ENCODE assay signal across 18 cellular contexts in the genomic region with DNA sequence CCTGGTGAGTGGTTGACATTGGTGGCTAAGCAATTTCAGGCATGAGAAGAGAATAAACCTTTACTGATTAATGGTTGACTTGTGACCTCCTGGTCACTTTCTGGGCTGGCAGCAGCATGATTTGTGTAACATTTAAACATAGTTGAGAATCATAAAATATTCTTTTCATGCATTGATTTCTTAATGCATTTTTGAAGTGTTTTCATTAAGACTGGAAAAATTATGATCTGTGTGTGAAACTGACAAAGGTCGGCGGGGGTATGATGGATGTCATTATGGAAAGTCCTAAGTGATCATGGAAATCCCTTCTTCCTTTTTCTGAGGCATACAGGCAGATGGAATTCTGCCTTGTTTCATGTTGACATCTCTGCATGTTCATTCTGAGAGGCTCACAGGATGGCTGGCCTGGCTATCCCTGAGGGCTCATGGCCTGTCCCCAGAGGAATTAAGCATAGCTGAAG.
A peak's percentile ranks its signal among the peaks of the same experiment; 100 is the strongest.
DNase-seq lines count a peak whose midpoint lies in the region; ATAC-seq and TF ChIP-seq lines count a peak whose summit lies in the region.
"Had no signal": no experiment of that assay in that cellular context is flagged by ENCODE, and none has a peak within 500 bp of the region (broad histone marks: within the 10 kb centered on the region; RNA-seq: fewer than 3 reads in every experiment).

No MANE protein-coding gene starts in this region.

- H3K4me1 Mint-ChIP-seq in GM23338 (peaks cover 52% of the 10 kb centered on the region), mesothelial cell of epicardium (peaks cover 57% of the 10 kb centered on the region)

- no peaks in the 10 kb centered on the region for H4K20me1 ChIP-seq in GM23338 (replicated peaks; ENCODE audit: insufficient read depth)

- H3K27me3 Mint-ChIP-seq in GM23338 (ENCODE audit: insufficient read depth, low read depth, poor library complexity) (peaks cover 4% of the 10 kb centered on the region), mesothelial cell of epicardium (ENCODE audit: low read depth) (no peaks in the 10 kb centered on the region)

- no peaks in the 10 kb centered on the region for H3K9me3 ChIP-seq in ectodermal cell (ENCODE audit: control insufficient read depth, low read length)

- H3K27ac Mint-ChIP-seq in GM23338 = no peak overlapping the region
- peak overlapping the region; percentile 85 for H3K27ac Mint-ChIP-seq in mesothelial cell of epicardium
- H3K27ac Mint-ChIP-seq: activated T-helper 1 cell treated with anti-CD3 and anti-CD28 coated beads, Interleukin-12 subunit alpha, Interleukin-12 subunit beta, Interleukin-2, Interleukin-4 antibody, amounts not matched to agents 30 ng/mL and 10 ng/mL and 1 ng/mL, durations not matched to agents 14 hours and 24 hours and 36 hours; memory B cell had no signal

- H3K4me2 ChIP-seq in GM23338 = 0 out of 2 replicates have a peak overlapping the region, but pooled peaks have one; percentile 8

- H3K36me3 ChIP-seq in GM23338 (ENCODE audit: insufficient read depth) = no peaks in the 10 kb centered on the region
- H3K36me3 ChIP-seq in ectodermal cell (ENCODE audit: control insufficient read depth, insufficient read depth, low read length) = no peaks in the 10 kb centered on the region

- 82 to 95% methylated on average over 2 of the region's 2 CpGs for WGBS in ectodermal cell, 2 experiments

- no peak for ATAC-seq in GM23338
- no peak for ATAC-seq in stimulated activated naive CD8-positive, alpha-beta T cell treated with anti-CD3 and anti-CD28 coated beads, Interleukin-15, Interleukin-2, amounts not matched to agents 100 U/mL and 50 U/mL, for 24 hours
- ATAC-seq: Panc1 had no signal

- H3K27me3 ChIP-seq in GM23338 (ENCODE audit: insufficient read depth) (no peaks in the 10 kb centered on the region), ectodermal cell (ENCODE audit: control insufficient read depth, insufficient read depth, low read length, poor library complexity, severe bottlenecking) (no peaks in the 10 kb centered on the region)

- no peak overlapping the region for H2AFZ ChIP-seq in GM23338

- H3K4me1 ChIP-seq in GM23338 (ENCODE audit: insufficient read depth) (peaks cover 51% of the 10 kb centered on the region), ectodermal cell (ENCODE audit: control insufficient read depth, insufficient read depth, low read length) (peaks cover 62% of the 10 kb centered on the region)

- no peaks in the 10 kb centered on the region; the same call in 2 of the 3 replicates for H3K36me3 Mint-ChIP-seq in GM23338 (ENCODE audit: low read depth)
- no peaks in the 10 kb centered on the region for H3K36me3 Mint-ChIP-seq in mesothelial cell of epicardium
- H3K36me3 Mint-ChIP-seq: memory B cell had no signal

- H3F3A ChIP-seq in GM23338 (replicated peaks; ENCODE audit: low read depth) = no peaks in the 10 kb centered on the region

- H3K79me2 ChIP-seq in GM23338 (replicated peaks; ENCODE audit: insufficient read depth) = peaks cover 78% of the 10 kb centered on the region

- TF ChIP-seq CTCF in AG10803 (conservative IDR thresholded peaks at IDR 0.05; ENCODE audit: low read length) (no peak), GM23338 (conservative IDR thresholded peaks at IDR 0.05; ENCODE audit: low read depth in 2 of 2) (no peak), mesothelial cell of epicardium (IDR thresholded peaks at IDR 0.05; ENCODE audit: unreplicated experiment) (no peak)

- no peak overlapping the region for H3K27ac ChIP-seq in GM23338 (ENCODE audit: low read depth)
- peak overlapping the region; percentile 19 for H3K27ac ChIP-seq in ectodermal cell (ENCODE audit: insufficient read depth, low read depth, low read length, poor library complexity, severe bottlenecking)

- H3K4me3 ChIP-seq in AG10803 (ENCODE audit: low read length) = no peak overlapping the region
- no peak overlapping the region for H3K4me3 ChIP-seq in GM23338
- H3K4me3 ChIP-seq in ectodermal cell (ENCODE audit: insufficient read depth, low read depth, low read length) = no peak overlapping the region

- peak; percentile 88 for DNase-seq in AG10803 (ENCODE audit: low read depth)
- no peak for DNase-seq in GM23338 (ENCODE audit: low spot score)
- DNase-seq in mesothelial cell of epicardium (ENCODE audit: low spot score in 2 of 2, unreplicated experiment in 2 of 2) = no peak
- no peak for DNase-seq in stimulated activated naive CD8-positive, alpha-beta T cell treated with anti-CD3 and anti-CD28 coated beads, Interleukin-15, Interleukin-2, amounts not matched to agents 100 U/mL and 50 U/mL, for 24 hours
- no peak for DNase-seq in NCI-H2029 treated with DMSO at 0.1 percent for 48 hours (lab: John Stamatoyannopoulos, UW)
- DNase-seq in activated CD4-positive, alpha-beta T cell treated with anti-CD3 and anti-CD28 coated beads, Interleukin-2, amount 50 U/mL, for 1 hour = no peak
- DNase-seq in amygdala (lab: John Stamatoyannopoulos, UW) = no peak
- DNase-seq: GF-D8; KBM-7; NCI-H524 treated with DMSO at 0.1 percent for 48 hours; nucleus accumbens; small intestine; stimulated activated naive CD4-positive, alpha-beta T cell; trophoblast cell had no signal

- no peaks in the 10 kb centered on the region for H3K9me3 Mint-ChIP-seq in GM23338
- H3K9me3 Mint-ChIP-seq in mesothelial cell of epicardium = no peaks in the 10 kb centered on the region
- H3K9me3 Mint-ChIP-seq: activated T-helper 1 cell treated with anti-CD3 and anti-CD28 coated beads, Interleukin-12 subunit alpha, Interleukin-12 subunit beta, Interleukin-2, Interleukin-4 antibody, amounts not matched to agents 30 ng/mL and 10 ng/mL and 1 ng/mL, durations not matched to agents 14 hours and 24 hours and 36 hours had no signal

- H3K4me3 Mint-ChIP-seq in GM23338 = no peak overlapping the region
- H3K4me3 Mint-ChIP-seq in mesothelial cell of epicardium = no peak overlapping the region
- H3K4me3 Mint-ChIP-seq: activated T-helper 1 cell treated with anti-CD3 and anti-CD28 coated beads, Interleukin-12 subunit alpha, Interleukin-12 subunit beta, Interleukin-2, Interleukin-4 antibody, amounts not matched to agents 30 ng/mL and 10 ng/mL and 1 ng/mL, durations not matched to agents 14 hours and 24 hours and 36 hours; memory B cell had no signal

- no peaks in the 10 kb centered on the region for H3K9me2 ChIP-seq in GM23338 (ENCODE audit: insufficient read depth)

TF ChIP-seq in GM23338, 12 proteins besides CTCF, POLR2A, EP300 and RAD21 (continues in another document):
- TF ChIP-seq, protein P1, sequence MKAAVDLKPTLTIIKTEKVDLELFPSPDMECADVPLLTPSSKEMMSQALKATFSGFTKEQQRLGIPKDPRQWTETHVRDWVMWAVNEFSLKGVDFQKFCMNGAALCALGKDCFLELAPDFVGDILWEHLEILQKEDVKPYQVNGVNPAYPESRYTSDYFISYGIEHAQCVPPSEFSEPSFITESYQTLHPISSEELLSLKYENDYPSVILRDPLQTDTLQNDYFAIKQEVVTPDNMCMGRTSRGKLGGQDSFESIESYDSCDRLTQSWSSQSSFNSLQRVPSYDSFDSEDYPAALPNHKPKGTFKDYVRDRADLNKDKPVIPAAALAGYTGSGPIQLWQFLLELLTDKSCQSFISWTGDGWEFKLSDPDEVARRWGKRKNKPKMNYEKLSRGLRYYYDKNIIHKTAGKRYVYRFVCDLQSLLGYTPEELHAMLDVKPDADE (IDR thresholded peaks at IDR 0.05) = no peak
- TF ChIP-seq CREB1 (CRISPR knock-in tag; IDR thresholded peaks at IDR 0.05; ENCODE audit: low read depth) = no peak
- no peak for TF ChIP-seq JUNB (IDR thresholded peaks at IDR 0.05; ENCODE audit: unreplicated experiment)
- no peak for TF ChIP-seq NANOG (IDR thresholded peaks at IDR 0.05; ENCODE audit: borderline replicate concordance)
- TF ChIP-seq EZH2 (IDR thresholded peaks at IDR 0.05; ENCODE audit: low read depth, unreplicated experiment) = no peak
